ENCODE assay signal across 10 cellular contexts in the genomic region with DNA sequence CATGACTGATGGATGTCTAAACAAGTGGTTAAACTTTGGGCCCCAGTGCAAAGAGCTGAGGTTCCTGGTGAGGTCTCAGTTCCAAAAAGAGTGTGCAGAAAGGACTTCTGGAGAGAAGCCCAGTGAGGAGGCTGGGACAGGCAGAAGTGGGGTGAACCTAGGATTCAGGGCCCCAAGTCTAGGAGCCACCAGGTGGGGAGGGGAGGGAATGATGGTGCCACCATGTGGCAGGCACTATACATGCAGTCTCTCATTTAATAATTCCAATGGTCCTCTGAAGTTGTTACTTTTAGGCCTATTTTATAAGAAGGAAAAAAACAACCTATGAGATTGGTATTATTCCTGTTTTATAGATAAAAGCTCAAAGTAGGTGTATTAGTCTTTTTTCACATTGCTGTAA.
DNase-seq lines count a peak whose midpoint lies in the region; ATAC-seq and TF ChIP-seq lines count a peak whose summit lies in the region.
"Had no signal": no experiment of that assay in that cellular context is flagged by ENCODE, and none has a peak within 500 bp of the region (broad histone marks: within the 10 kb centered on the region; RNA-seq: fewer than 3 reads in every experiment).

No MANE protein-coding gene starts in this region.

- no peak for TF ChIP-seq POLR2A in HCT116 (IDR thresholded peaks at IDR 0.05; ENCODE audit: borderline replicate concordance, extremely low read depth, insufficient read depth, insufficient read length)

- POLR2A ChIA-PET in HCT116 (lab: Charles Lee) (no interaction called here), PC-9 (lab: Charles Lee; ENCODE audit: unreplicated experiment) (no interaction called here)

- DNase-seq in GM10266 (ENCODE audit: extremely low spot score) (peak; percentile 35), HCT116 (ENCODE audit: low read depth, low spot score) (peak; percentile 7), PC-9 (no peak), kidney epithelial cell (ENCODE audit: low read depth) (no peak), Ammon's horn (ENCODE audit: low spot score) (no peak), NCI-H774 (lab: John Stamatoyannopoulos, UW) (no peak), NCI-H526 treated with DMSO at 0.1 percent for 48 hours (lab: John Stamatoyannopoulos, UW) (no peak)
- DNase-seq in activated CD8-positive, alpha-beta memory T cell treated with anti-CD3 and anti-CD28 coated beads for 24 hours = no peak
- DNase-seq: NCI-H1436 treated with DMSO at 0.1 percent for 48 hours, ovary had no signal

- H3K36me3 ChIP-seq in HCT116 (ENCODE audit: control insufficient read depth in 1 of 2, insufficient read depth in 2 of 2, low read length in 2 of 2) (no peaks in the 10 kb centered on the region), PC-9 (ENCODE audit: low read depth) (no peaks in the 10 kb centered on the region), kidney epithelial cell (ENCODE audit: control insufficient read depth, insufficient read depth, low read length) (no peaks in the 10 kb centered on the region)
- H3K36me3 ChIP-seq: ovary had no signal

- H3K4me2 ChIP-seq in HCT116 (ENCODE audit: low read length) (no peak overlapping the region), PC-9 (no peak overlapping the region)

- TF ChIP-seq RAD21 in HCT116 (IDR thresholded peaks at IDR 0.05; ENCODE audit: low read depth) = peak; percentile 54

- no peaks in the 10 kb centered on the region for H3K9me3 ChIP-seq in HCT116 (ENCODE audit: control insufficient read depth in 1 of 2, insufficient read depth in 1 of 2, low read depth in 1 of 2, low read length in 2 of 2)
- no peaks in the 10 kb centered on the region for H3K9me3 ChIP-seq in PC-9 (ENCODE audit: insufficient read depth, low read depth)
- H3K9me3 ChIP-seq: ovary had no signal

- no peaks in the 10 kb centered on the region for H3K4me1 ChIP-seq in HCT116 (ENCODE audit: control insufficient read depth in 1 of 2, insufficient read depth in 2 of 2, low read length in 2 of 2)
- no peaks in the 10 kb centered on the region for H3K4me1 ChIP-seq in PC-9 (replicated peaks; ENCODE audit: insufficient read depth)

- no peaks in the 10 kb centered on the region for H3F3A ChIP-seq in PC-9 (ENCODE audit: insufficient read depth, low read depth)

- BruUV-seq in HCT116 (replicated peaks; lab: Mats Ljungman, UMichigan) (no TSS peak), PC-9 (replicated peaks; lab: Mats Ljungman, UMichigan) (no TSS peak)

- H4K20me1 ChIP-seq in HCT116 (ENCODE audit: insufficient read depth) = no peaks in the 10 kb centered on the region
- no peaks in the 10 kb centered on the region for H4K20me1 ChIP-seq in PC-9 (ENCODE audit: insufficient read depth)

- no peaks in the 10 kb centered on the region for H3K27me3 ChIP-seq in HCT116 (ENCODE audit: insufficient read depth, low read length)
- no peaks in the 10 kb centered on the region for H3K27me3 ChIP-seq in PC-9 (ENCODE audit: insufficient read depth, low read depth)
- no peaks in the 10 kb centered on the region for H3K27me3 ChIP-seq in kidney epithelial cell (ENCODE audit: control insufficient read depth, insufficient read depth, low read length)
- H3K27me3 ChIP-seq: ovary had no signal

- no peak overlapping the region for H3K27ac ChIP-seq in HCT116 (ENCODE audit: low read depth, low read length)
- H3K27ac ChIP-seq in PC-9 = no peak overlapping the region
- H3K27ac ChIP-seq: ovary had no signal

- H3K79me2 ChIP-seq in HCT116 (ENCODE audit: insufficient read depth, low read length) (no peaks in the 10 kb centered on the region), PC-9 (ENCODE audit: low read depth) (no peaks in the 10 kb centered on the region)

- intact Hi-C loops in HCT116 (cut with micrococcal nuclease) (no loop called here), PC-9 (cut with micrococcal nuclease; ENCODE audit: unreplicated experiment) (no loop called here)

- H2AFZ ChIP-seq in HCT116 (ENCODE audit: low read depth, low read length, poor library complexity, severe bottlenecking) (no peak overlapping the region), PC-9 (no peak overlapping the region)

- RAD21 ChIA-PET in HCT116 (lab: Charles Lee; ENCODE audit: low non-redundant PET in 1 of 2, low total read pairs in 2 of 2, uncharacterized antibody in 2 of 2, unreplicated experiment in 2 of 2) = no interaction called here

- ATAC-seq in HCT116 = peak; percentile 87

- no peak overlapping the region for H3K4me3 ChIP-seq in HCT116 (replicated peaks in 1 of 2; ENCODE audit: low read depth in 1 of 2, low read length in 2 of 2)
- H3K4me3 ChIP-seq in PC-9 = no peak overlapping the region
- no peak overlapping the region for H3K4me3 ChIP-seq in kidney epithelial cell (ENCODE audit: low read depth, low read length)
- H3K4me3 ChIP-seq: ovary had no signal

- no peak overlapping the region for H3K9ac ChIP-seq in HCT116 (ENCODE audit: low read length)

- TF ChIP-seq CTCF in GM10266 (IDR thresholded peaks at IDR 0.05; ENCODE audit: control insufficient read depth, insufficient read depth, low read depth, missing control alignments) = peak; percentile 48
- peak; percentile 59 to 71 (median 70); a peak in 5 of 6 replicates for TF ChIP-seq CTCF in HCT116 (IDR thresholded peaks at IDR 0.05 in 2 of 3, conservative IDR thresholded peaks at IDR 0.05 in 1 of 3; ENCODE audit: borderline replicate concordance in 1 of 3, insufficient read depth in 1 of 3, low read depth in 2 of 3, low read length in 2 of 3)
- peak; percentile 54 for TF ChIP-seq CTCF in PC-9 (conservative IDR thresholded peaks at IDR 0.05)
- peak; percentile 43 for TF ChIP-seq CTCF in kidney epithelial cell (IDR thresholded peaks at IDR 0.05; ENCODE audit: insufficient read depth, low read length, poor library complexity, severe bottlenecking)

- no peaks in the 10 kb centered on the region for H3K9me2 ChIP-seq in HCT116 (ENCODE audit: insufficient read depth)
- no peaks in the 10 kb centered on the region for H3K9me2 ChIP-seq in PC-9 (ENCODE audit: insufficient read depth)

- CTCF ChIA-PET in HCT116 (lab: Charles Lee) (interaction anchor here (0.6 to 2.2 kb wide), 3 partner anchors 111 to 308 kb away, joined by 3 to 10 read pairs (median 3); no protein-coding TSS in a partner anchor), PC-9 (lab: Charles Lee) (no interaction called here)

TF ChIP-seq in HCT116, 20 proteins besides CTCF, POLR2A, EP300 and RAD21:
- no peak for TF ChIP-seq EGR1 (IDR thresholded peaks at IDR 0.05; ENCODE audit: low read depth)
- no peak for TF ChIP-seq POLR2AphosphoS5 (IDR thresholded peaks at IDR 0.05; ENCODE audit: low read depth, low read length)
- no peak for TF ChIP-seq YY1 (IDR thresholded peaks at IDR 0.05; ENCODE audit: extremely low read depth, insufficient replicate concordance, low read depth, low read length)
- no peak for TF ChIP-seq ZFX (IDR thresholded peaks at IDR 0.05)
- no peak for TF ChIP-seq SRF (IDR thresholded peaks at IDR 0.05; ENCODE audit: low read depth)
- no peak for TF ChIP-seq SP1 (IDR thresholded peaks at IDR 0.05; ENCODE audit: low read depth)
TF ChIP-seq in HCT116: peak in this region for 0.

Comparison
In these comparisons a context has a peak if more than half of its experiments do, and no peak if none do; other contexts are left out.
1. DNase-seq: peak in GM10266 (single experiment) and HCT116 (single experiment); none in PC-9 (0 of 2), kidney epithelial cell (single experiment), activated CD8-positive, alpha-beta memory T cell treated with anti-CD3 and anti-CD28 coated beads for 24 hours (single experiment), Ammon's horn (single experiment), NCI-H774 (single experiment) and NCI-H526 treated with DMSO at 0.1 percent for 48 hours (single experiment).
2. Peak in every context shown above with its lines, with median percentiles within 50 percentile points of each other: CTCF ChIP-seq.